ENCODE assay signal across 9 cellular contexts in the genomic region with DNA sequence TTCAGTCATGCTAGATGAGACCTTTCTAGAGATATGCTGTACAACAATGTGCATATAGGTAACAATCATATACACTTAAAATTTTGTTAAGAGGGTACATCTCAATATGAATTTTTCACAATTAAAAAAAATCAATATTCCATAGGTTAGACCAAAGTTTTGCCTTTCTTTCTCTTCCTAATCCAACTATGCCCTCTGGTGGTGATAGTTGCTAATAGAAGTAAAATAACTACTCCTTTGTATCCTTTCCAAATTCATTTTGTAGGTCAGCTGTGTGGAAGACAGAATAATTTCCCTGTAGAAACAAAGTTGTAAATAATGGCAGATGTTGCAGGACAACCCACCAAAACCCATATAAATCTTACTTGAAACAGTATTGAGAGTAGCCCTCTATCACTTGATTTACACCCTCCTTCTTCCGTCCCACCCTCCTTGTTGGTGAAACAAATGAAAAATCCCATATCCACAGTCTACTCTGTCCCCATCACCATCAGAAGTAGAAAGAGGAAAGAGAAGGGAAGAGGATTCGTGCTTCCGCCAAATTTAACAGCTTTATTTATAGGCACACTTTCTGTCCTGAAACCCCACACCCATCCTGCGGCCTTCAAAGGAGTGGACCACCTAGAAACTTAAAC. TPM values are rescaled to one million over a fixed set of nuclear protein-coding genes. Genes with fewer than 3 reads are reported as not detected.
DNase-seq lines count a peak whose midpoint lies in the region; ATAC-seq and TF ChIP-seq lines count a peak whose summit lies in the region.
"Had no signal": no experiment of that assay in that cellular context is flagged by ENCODE, and none has a peak within 500 bp of the region (broad histone marks: within the 10 kb centered on the region; RNA-seq: fewer than 3 reads in every experiment).

No MANE protein-coding gene starts in this region.

- no peaks in the 10 kb centered on the region for H3K4me1 Mint-ChIP-seq in endothelial cell (ENCODE audit: unreplicated experiment)

- no peaks in the 10 kb centered on the region for H3K9me3 Mint-ChIP-seq in endothelial cell (ENCODE audit: unreplicated experiment)

- H3K9me3 ChIP-seq in DOHH2 (ENCODE audit: control insufficient read depth, insufficient read depth, low read length) (no peaks in the 10 kb centered on the region), Karpas-422 (ENCODE audit: low read length) (no peaks in the 10 kb centered on the region)

- no peak overlapping the region for H2AFZ ChIP-seq in Karpas-422 (ENCODE audit: low read length)

- H3K27me3 Mint-ChIP-seq in endothelial cell (ENCODE audit: unreplicated experiment), result no peaks in the 10 kb centered on the region

- no peaks in the 10 kb centered on the region for H4K20me1 ChIP-seq in DOHH2 (ENCODE audit: control insufficient read depth, insufficient read depth, low read depth, low read length)
- H4K20me1 ChIP-seq in Karpas-422 (ENCODE audit: insufficient read depth, low read depth, low read length), result no peaks in the 10 kb centered on the region

- H3K9me2 ChIP-seq in DOHH2 (replicated peaks; ENCODE audit: control insufficient read depth, low read length), result no peaks in the 10 kb centered on the region
- no peaks in the 10 kb centered on the region for H3K9me2 ChIP-seq in Karpas-422 (replicated peaks; ENCODE audit: insufficient read depth, low read length)

- H3K27me3 ChIP-seq in DOHH2 (ENCODE audit: control insufficient read depth, low read length) (no peaks in the 10 kb centered on the region), Karpas-422 (ENCODE audit: low read length) (no peaks in the 10 kb centered on the region)

- no peaks in the 10 kb centered on the region for H3K4me1 ChIP-seq in DOHH2 (ENCODE audit: control insufficient read depth, low read length)
- H3K4me1 ChIP-seq in Karpas-422 (ENCODE audit: low read length), result no peaks in the 10 kb centered on the region

- ATAC-seq in HG02938 (IDR thresholded peaks at IDR 0.05; ENCODE audit: unreplicated experiment) (no peak), GM18517 (IDR thresholded peaks at IDR 0.05; ENCODE audit: unreplicated experiment) (no peak)

- H3K79me2 ChIP-seq in DOHH2 (ENCODE audit: control insufficient read depth, low read length) (no peaks in the 10 kb centered on the region), Karpas-422 (ENCODE audit: low read length) (no peaks in the 10 kb centered on the region)

- H3K36me3 ChIP-seq in DOHH2 (ENCODE audit: control insufficient read depth, low read length), result no peaks in the 10 kb centered on the region
- no peaks in the 10 kb centered on the region for H3K36me3 ChIP-seq in Karpas-422 (ENCODE audit: insufficient read depth, low read length)

- DNase-seq in Karpas-422, result peak; percentile 86
- peak; percentile 76 for DNase-seq in OCI-M1 (lab: John Stamatoyannopoulos, UW)
- DNase-seq in endothelial cell (ENCODE audit: low spot score), result no peak
- peak; percentile 75 for DNase-seq in myocyte (ENCODE audit: low read depth)
- DNase-seq in NK-92 (lab: John Stamatoyannopoulos, UW; ENCODE audit: unreplicated experiment), result no peak

- H3K27ac ChIP-seq in DOHH2 (ENCODE audit: low read depth, low read length) (no peak overlapping the region), Karpas-422 (ENCODE audit: low read length) (no peak overlapping the region)
- H3K27ac ChIP-seq: skin epidermis had no signal

- H3K4me3 ChIP-seq in DOHH2 (ENCODE audit: low read length), result no peak overlapping the region
- H3K4me3 ChIP-seq in Karpas-422 (ENCODE audit: low read length), result no peak overlapping the region
- H3K4me3 ChIP-seq: skin epidermis had no signal

- no peaks in the 10 kb centered on the region for H3F3A ChIP-seq in DOHH2 (ENCODE audit: control insufficient read depth, insufficient read depth)

- TF ChIP-seq CTCF in DOHH2 (IDR thresholded peaks at IDR 0.05; ENCODE audit: low read depth, low read length, poor library complexity, severe bottlenecking) (peak; percentile 72), endothelial cell (IDR thresholded peaks at IDR 0.05; ENCODE audit: unreplicated experiment) (peak; percentile 83)

- no peak overlapping the region for H3K9ac ChIP-seq in Karpas-422 (ENCODE audit: low read length)

- no peak overlapping the region for H3K4me3 Mint-ChIP-seq in endothelial cell (ENCODE audit: unreplicated experiment)

- no peak overlapping the region for H3K4me2 ChIP-seq in DOHH2 (ENCODE audit: low read length)
- H3K4me2 ChIP-seq in Karpas-422 (ENCODE audit: low read depth, low read length, poor library complexity, severe bottlenecking), result no peak overlapping the region

- no peaks in the 10 kb centered on the region for H3K36me3 Mint-ChIP-seq in endothelial cell (ENCODE audit: low read depth, unreplicated experiment)

- no peak overlapping the region for H3K27ac Mint-ChIP-seq in endothelial cell (ENCODE audit: unreplicated experiment)

RNA-seq across cellular contexts. Expression of gene KICS2, which starts 34.2 kb away (rescaled TPM):
- 13.0 and 30.7 TPM in 2 replicates for total RNA-seq in Karpas-422 (2014; rRNA removed; shearing (Covaris generic); ENCODE audit: low replicate concordance)
- total RNA-seq in endothelial cell (ENCODE audit: unreplicated experiment) (2.5 TPM), myocyte (7.2 and 8.5 TPM in 2 replicates)
- polyA plus RNA-seq in myocyte (2012), result 3.2 TPM

Comparison
In these comparisons a context has a peak if more than half of its experiments do, and no peak if none do; other contexts are left out.
1. DNase-seq: peak in Karpas-422 (single experiment), OCI-M1 (single experiment) and myocyte (single experiment); none in endothelial cell (single experiment) and NK-92 (single experiment).